In the genomic region with DNA sequence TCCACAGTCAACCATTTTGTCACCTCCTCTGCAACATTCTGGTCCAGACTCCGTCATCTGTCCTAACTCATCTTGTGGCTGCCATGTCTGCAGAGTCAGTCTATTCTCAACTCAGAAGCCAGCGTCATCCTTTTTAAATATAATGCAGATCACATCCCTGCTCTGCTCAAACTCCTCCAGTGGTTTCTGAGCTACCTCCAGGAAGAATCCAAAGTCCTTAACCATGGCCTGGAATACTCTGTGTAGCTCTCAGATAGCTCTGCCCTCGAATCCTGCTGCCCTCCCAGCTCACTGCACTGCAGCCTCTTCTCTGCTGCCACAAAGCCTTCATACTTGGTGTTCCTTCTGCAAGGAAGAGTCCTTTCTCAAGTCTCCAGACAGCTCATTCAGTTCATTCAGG, we compare ENCODE assay signal across 13 cellular contexts.
DNase-seq lines count a peak whose midpoint lies in the region; ATAC-seq and TF ChIP-seq lines count a peak whose summit lies in the region.
"Had no signal": no experiment of that assay in that cellular context is flagged by ENCODE, and none has a peak within 500 bp of the region (broad histone marks: within the 10 kb centered on the region; RNA-seq: fewer than 3 reads in every experiment).

No MANE protein-coding gene starts in this region.

- intact Hi-C loops in tibial artery (cut with DNase I; ENCODE audit: low total_unique reads) = loop anchor here (10.0 kb wide), 1 partner anchor 189 kb away; a partner anchor contains a TSS

- no peaks in the 10 kb centered on the region for H3K27me3 ChIP-seq in DOHH2 (ENCODE audit: control insufficient read depth, low read length)
- H3K27me3 ChIP-seq in tibial artery = no peaks in the 10 kb centered on the region

- no peak overlapping the region for H3K4me3 ChIP-seq in DOHH2 (ENCODE audit: low read length)
- H3K4me3 ChIP-seq in tibial artery = no peak overlapping the region
- H3K4me3 ChIP-seq: GM12878, GM23338 had no signal

- DNase-seq in activated naive CD8-positive, alpha-beta T cell treated with anti-CD3 and anti-CD28 coated beads, Interleukin-2, amount 50 U/mL, for 24 hours = no peak
- DNase-seq in mesenteric fat pad (ENCODE audit: low spot score) = peak; percentile 37
- no peak for DNase-seq in tibial artery
- no peak for DNase-seq in NCI-H524 (lab: John Stamatoyannopoulos, UW)
- no peak for DNase-seq in GM13977 (ENCODE audit: low spot score)
- DNase-seq: CD8-positive, alpha-beta memory T cell; DMS53; H9 had no signal

- H3K27ac ChIP-seq in DOHH2 (ENCODE audit: low read depth, low read length) (no peak overlapping the region), tibial artery (peak overlapping the region; percentile 68 to 74)
- H3K27ac ChIP-seq: 22Rv1 had no signal

- H3K36me3 ChIP-seq in DOHH2 (ENCODE audit: control insufficient read depth, low read length) (peaks cover 3% of the 10 kb centered on the region), tibial artery (no peaks in the 10 kb centered on the region)

- peaks cover 29% of the 10 kb centered on the region for H3K4me1 Mint-ChIP-seq in activated naive CD8-positive, alpha-beta T cell (ENCODE audit: low read depth)
- H3K4me1 Mint-ChIP-seq in activated naive CD8-positive, alpha-beta T cell treated with anti-CD3 and anti-CD28 coated beads, Interleukin-2, amount 50 U/mL, for 24 hours = peaks cover 31% of the 10 kb centered on the region

- peaks cover 4% of the 10 kb centered on the region for H3K36me3 Mint-ChIP-seq in activated naive CD8-positive, alpha-beta T cell
- H3K36me3 Mint-ChIP-seq in activated naive CD8-positive, alpha-beta T cell treated with anti-CD3 and anti-CD28 coated beads, Interleukin-2, amount 50 U/mL, for 24 hours (ENCODE audit: low read depth) = no peaks in the 10 kb centered on the region

- ATAC-seq in activated naive CD8-positive, alpha-beta T cell treated with anti-CD3 and anti-CD28 coated beads, Interleukin-2, amount 50 U/mL, for 24 hours = no peak
- ATAC-seq: GM12878, GM23338 had no signal

- H3K9me2 ChIP-seq in DOHH2 (replicated peaks; ENCODE audit: control insufficient read depth, low read length) = no peaks in the 10 kb centered on the region

- H3K4me1 ChIP-seq in DOHH2 (ENCODE audit: control insufficient read depth, low read length) = peaks cover 73% of the 10 kb centered on the region
- peaks cover 3 to 49% (median 40%) of the 10 kb centered on the region in 4 donors for H3K4me1 ChIP-seq in tibial artery

- no peaks in the 10 kb centered on the region for H3K9me3 ChIP-seq in DOHH2 (ENCODE audit: control insufficient read depth, insufficient read depth, low read length)
- no peaks in the 10 kb centered on the region for H3K9me3 ChIP-seq in tibial artery

- in situ Hi-C loops in GM13977 (cut with MboI; ENCODE audit: low pct_unique_long_range_greater_than_20kb, low sequenced_read_pairs, unreplicated experiment) = no loop called here

- TF ChIP-seq CTCF in DOHH2 (IDR thresholded peaks at IDR 0.05; ENCODE audit: low read depth, low read length, poor library complexity, severe bottlenecking) = no peak
- no peak for TF ChIP-seq CTCF in tibial artery (IDR thresholded peaks at IDR 0.05)
- TF ChIP-seq CTCF in GM13977 (IDR thresholded peaks at IDR 0.05; ENCODE audit: extremely low read depth, insufficient read depth, missing control alignments) = no peak

- no peak overlapping the region for H3K4me3 Mint-ChIP-seq in activated naive CD8-positive, alpha-beta T cell
- H3K4me3 Mint-ChIP-seq in activated naive CD8-positive, alpha-beta T cell treated with anti-CD3 and anti-CD28 coated beads, Interleukin-2, amount 50 U/mL, for 24 hours = no peak overlapping the region
- H3K4me3 Mint-ChIP-seq: CD8-positive, alpha-beta memory T cell; GM23338; H9 had no signal

- peak overlapping the region; percentile 18 for H3K27ac Mint-ChIP-seq in activated naive CD8-positive, alpha-beta T cell
- no peak overlapping the region for H3K27ac Mint-ChIP-seq in activated naive CD8-positive, alpha-beta T cell treated with anti-CD3 and anti-CD28 coated beads, Interleukin-2, amount 50 U/mL, for 24 hours
- H3K27ac Mint-ChIP-seq: GM23338, H9 had no signal

- H3K27me3 Mint-ChIP-seq in activated naive CD8-positive, alpha-beta T cell = no peaks in the 10 kb centered on the region
- H3K27me3 Mint-ChIP-seq in activated naive CD8-positive, alpha-beta T cell treated with anti-CD3 and anti-CD28 coated beads, Interleukin-2, amount 50 U/mL, for 24 hours = no peaks in the 10 kb centered on the region

- H4K20me1 ChIP-seq in DOHH2 (ENCODE audit: control insufficient read depth, insufficient read depth, low read depth, low read length) = no peaks in the 10 kb centered on the region

- peaks cover 14% of the 10 kb centered on the region for H3F3A ChIP-seq in DOHH2 (ENCODE audit: control insufficient read depth, insufficient read depth)

- no peaks in the 10 kb centered on the region for H3K9me3 Mint-ChIP-seq in activated naive CD8-positive, alpha-beta T cell (ENCODE audit: low read depth)
- H3K9me3 Mint-ChIP-seq in activated naive CD8-positive, alpha-beta T cell treated with anti-CD3 and anti-CD28 coated beads, Interleukin-2, amount 50 U/mL, for 24 hours = no peaks in the 10 kb centered on the region
- H3K9me3 Mint-ChIP-seq: CD8-positive, alpha-beta memory T cell; GM23338 had no signal

- H3K79me2 ChIP-seq in DOHH2 (ENCODE audit: control insufficient read depth, low read length) = peaks cover 42% of the 10 kb centered on the region

- H3K4me2 ChIP-seq in DOHH2 (ENCODE audit: low read length) = 0 out of 2 replicates have a peak overlapping the region, but pooled peaks have one; percentile 43
- H3K4me2 ChIP-seq: GM23338 had no signal
